ENCODE assay signal across 34 cellular contexts in genomic region chr11:97934572-97935208, GRCh38.
"Had no signal": no experiment of that assay in that cellular context is flagged by ENCODE, and none has a peak within 500 bp of the region (broad histone marks: within the 10 kb centered on the region; RNA-seq: fewer than 3 reads in every experiment).

No MANE protein-coding gene starts in this region.

- FAIRE-seq: astrocyte, bronchial epithelial cell had no signal

- H3K27me3 ChIP-seq: brain microvascular endothelial cell, esophagus muscularis mucosa, foreskin keratinocyte, gastrocnemius medialis, heart left ventricle had no signal

- ATAC-seq: activated CD4-positive, CD25-positive, alpha-beta regulatory T cell treated with anti-CD3 and anti-CD28 coated beads, Interleukin-2, amount 50 U/mL, for 24 hours; activated CD8-positive, alpha-beta T cell treated with anti-CD3 and anti-CD28 coated beads for 36 hours; activated T-cell treated with anti-CD3 and anti-CD28 coated beads, Interleukin-2, amount 50 U/mL, for 4 hours; activated T-helper 17 cell treated with anti-CD3 and anti-CD28 coated beads, Interleukin-2, amount 50 U/mL, for 72 hours; effector memory CD8-positive, alpha-beta T cell; foreskin keratinocyte; gastrocnemius medialis; heart left ventricle; T-helper 17 cell had no signal

- H3K9me3 ChIP-seq: esophagus muscularis mucosa, gastrocnemius medialis, heart left ventricle had no signal

- H3K27me3 Mint-ChIP-seq: activated B cell treated with CpG ODN at 0.5 μM for 24 hours; activated CD8-positive, alpha-beta T cell treated with anti-CD3 and anti-CD28 coated beads for 36 hours; activated naive CD8-positive, alpha-beta T cell; activated T-helper 17 cell treated with anti-CD3 and anti-CD28 coated beads, Interleukin-2, amount 50 U/mL, for 72 hours; central memory CD8-positive, alpha-beta T cell; effector memory CD8-positive, alpha-beta T cell; T-helper 17 cell had no signal

- H3K4me1 Mint-ChIP-seq: activated B cell treated with CpG ODN at 0.5 μM for 24 hours; activated T-helper 17 cell treated with anti-CD3 and anti-CD28 coated beads, Interleukin-2, amount 50 U/mL, for 72 hours; central memory CD8-positive, alpha-beta T cell; T-helper 17 cell had no signal

- H3K4me3 Mint-ChIP-seq: activated B cell treated with CpG ODN at 0.5 μM for 24 hours; activated CD8-positive, alpha-beta T cell treated with anti-CD3 and anti-CD28 coated beads for 36 hours; activated naive CD8-positive, alpha-beta T cell; activated T-cell treated with anti-CD3 and anti-CD28 coated beads, Interleukin-2, amount 50 U/mL, for 4 hours; activated T-helper 17 cell treated with anti-CD3 and anti-CD28 coated beads, Interleukin-2, amount 50 U/mL, for 72 hours; central memory CD8-positive, alpha-beta T cell; effector memory CD8-positive, alpha-beta T cell; T-helper 17 cell; T-helper 2 cell treated with Interferon-gamma antibody and Interleukin-4, amounts not matched to agents 5 μg/mL and 100 μg/mL, for 36 hours had no signal

- H3K36me3 ChIP-seq: brain microvascular endothelial cell, esophagus muscularis mucosa, gastrocnemius medialis, heart left ventricle, WERI-Rb-1 had no signal

- H3K27ac Mint-ChIP-seq: activated B cell treated with CpG ODN at 0.5 μM for 24 hours; activated CD8-positive, alpha-beta T cell treated with anti-CD3 and anti-CD28 coated beads for 36 hours; activated naive CD8-positive, alpha-beta T cell; activated T-helper 17 cell treated with anti-CD3 and anti-CD28 coated beads, Interleukin-2, amount 50 U/mL, for 72 hours; effector memory CD8-positive, alpha-beta T cell; T-helper 17 cell; T-helper 2 cell treated with Interferon-gamma antibody and Interleukin-4, amounts not matched to agents 5 μg/mL and 100 μg/mL, for 36 hours had no signal

- H3K36me3 Mint-ChIP-seq: activated naive CD8-positive, alpha-beta T cell had no signal

- H3K4me1 ChIP-seq: esophagus muscularis mucosa, foreskin keratinocyte, gastrocnemius medialis, heart left ventricle had no signal

- DNase-seq: activated B cell treated with CpG ODN at 0.5 μM for 24 hours; activated CD4-positive, alpha-beta T cell treated with anti-CD3 and anti-CD28 coated beads for 48 hours; activated CD4-positive, alpha-beta T cell treated with anti-CD3 and anti-CD28 coated beads, Interleukin-2, amount 50 U/mL, for 1 hour; activated CD4-positive, alpha-beta T cell treated with anti-CD3 and anti-CD28 coated beads, Interleukin-2, amount 50 U/mL, for 48 hours; activated CD8-positive, alpha-beta memory T cell treated with anti-CD3 and anti-CD28 coated beads for 24 hours; activated CD8-positive, alpha-beta T cell treated with anti-CD3 and anti-CD28 coated beads for 36 hours; activated effector memory CD4-positive, alpha-beta T cell treated with Interleukin-2 at 50 U/mL for 16 hours; activated gamma-delta T cell treated with Interleukin-2 at 50 U/mL for 16 hours; activated naive CD4-positive, alpha-beta T cell treated with anti-CD3 and anti-CD28 coated beads, Interleukin-2, amount 50 U/mL, for 16 hours; activated naive CD4-positive, alpha-beta T cell treated with Interleukin-2 at 50 U/mL for 16 hours; activated T-cell treated with anti-CD3 and anti-CD28 coated beads, Interleukin-2, amount 50 U/mL, for 4 hours; amniotic stem cell; anterior cingulate cortex; brain microvascular endothelial cell; cortex of kidney; dermis blood vessel endothelial cell; effector CD4-positive, alpha-beta T cell; effector memory CD8-positive, alpha-beta T cell; erythroblast; foreskin keratinocyte; gastrocnemius medialis; glutamatergic neuron; heart left ventricle; T-helper 17 cell; T1000; WERI-Rb-1 had no signal

- H3K4me3 ChIP-seq: esophagus muscularis mucosa, gastrocnemius medialis, heart left ventricle had no signal

- H3K9me3 Mint-ChIP-seq: activated B cell treated with CpG ODN at 0.5 μM for 24 hours had no signal

- H3K27ac ChIP-seq: brain microvascular endothelial cell, esophagus muscularis mucosa, foreskin keratinocyte, gastrocnemius medialis, heart left ventricle, WERI-Rb-1 had no signal
